In the genomic region with DNA sequence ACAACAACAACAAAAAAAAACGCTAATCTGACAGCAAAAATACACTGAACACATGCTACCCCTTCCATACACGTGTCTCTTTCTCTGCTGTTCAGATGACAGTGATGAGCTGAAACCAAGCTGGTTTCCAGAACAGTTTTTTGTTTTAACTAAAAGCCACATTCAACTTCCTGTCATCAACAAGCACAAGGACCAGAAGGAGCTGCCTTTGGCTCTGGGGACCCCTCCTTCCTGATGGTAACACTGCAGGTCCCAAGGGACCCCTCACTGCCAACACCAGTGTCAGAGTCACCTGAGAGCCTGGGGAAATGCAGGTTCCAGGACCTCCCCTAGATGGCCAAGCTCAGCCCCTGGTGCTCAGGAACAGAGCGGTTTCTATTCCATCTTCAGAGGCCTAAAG, we compare ENCODE assay signal across 8 cellular contexts. TPM values are rescaled to one million over a fixed set of nuclear protein-coding genes. Genes with fewer than 3 reads are reported as not detected.
A peak's percentile ranks its signal among the peaks of the same experiment; 100 is the strongest.
DNase-seq lines count a peak whose midpoint lies in the region; ATAC-seq and TF ChIP-seq lines count a peak whose summit lies in the region.

No MANE protein-coding gene starts in this region.

- H3K79me1 ChIP-seq in mesenchymal stem cell (replicated peaks; ENCODE audit: low read length, poor library complexity, severe bottlenecking): no peaks in the 10 kb centered on the region

- H3K9me3 ChIP-seq in mesenchymal stem cell (ENCODE audit: control insufficient read depth, low read length): no peaks in the 10 kb centered on the region

- no peak overlapping the region for H4K91ac ChIP-seq in mesenchymal stem cell (ENCODE audit: low read length)

- no peak overlapping the region for H3K4me3 ChIP-seq in mesenchymal stem cell (ENCODE audit: insufficient read depth in 1 of 2, low read depth in 1 of 2, low read length in 2 of 2)

- H3K14ac ChIP-seq in mesenchymal stem cell (ENCODE audit: low read length in 2 of 2): no peak overlapping the region

- POLR2A ChIA-PET in activated CD4-positive, alpha-beta memory T cell treated with anti-CD3 and anti-CD28 coated beads, Interleukin-2, amount 10 ng/mL, durations not matched to agents 7 days and 5 days (lab: Charles Lee): interaction anchor here (1.0 to 1.8 kb wide), 4 partner anchors 9 to 103 kb away, joined by 4 to 13 read pairs (median 6); a partner anchor contains a TSS

- no peak overlapping the region for H2BK5ac ChIP-seq in mesenchymal stem cell (ENCODE audit: low read depth, low read length, poor library complexity, severe bottlenecking)

- H3K9ac ChIP-seq in mesenchymal stem cell (ENCODE audit: low read length): no peak overlapping the region

- CTCF ChIA-PET in activated CD4-positive, alpha-beta memory T cell treated with anti-CD3 and anti-CD28 coated beads, Interleukin-2, amount 10 ng/mL, durations not matched to agents 7 days and 5 days (lab: Charles Lee): interaction anchor here (0.7 to 2.4 kb wide), 7 partner anchors 8 to 224 kb away, joined by 3 to 21 read pairs (median 3); no protein-coding TSS in a partner anchor

- ATAC-seq in GM19043 (IDR thresholded peaks at IDR 0.05; ENCODE audit: low read depth, unreplicated experiment) (peak; percentile 83), HG03066 (IDR thresholded peaks at IDR 0.05; ENCODE audit: low read depth, unreplicated experiment) (peak; percentile 92)

- no peak overlapping the region for H3K18ac ChIP-seq in mesenchymal stem cell (ENCODE audit: low read depth in 1 of 2, low read length in 2 of 2)

- H2AK5ac ChIP-seq in mesenchymal stem cell (ENCODE audit: low read length, severe bottlenecking): no peak overlapping the region

- WGBS in mesenchymal stem cell: 79% methylated on average over 3 of the region's 3 CpGs

- no peak overlapping the region for H2BK120ac ChIP-seq in mesenchymal stem cell (ENCODE audit: low read depth, low read length)

- peak overlapping the region; percentile 79 for H3K27ac Mint-ChIP-seq in activated CD4-positive, alpha-beta memory T cell treated with anti-CD3 and anti-CD28 coated beads, Interleukin-2, amount 10 ng/mL, durations not matched to agents 7 days and 5 days
- no peak overlapping the region for H3K27ac Mint-ChIP-seq in type B pancreatic cell

- no peaks in the 10 kb centered on the region for H3K9me3 Mint-ChIP-seq in activated CD4-positive, alpha-beta memory T cell treated with anti-CD3 and anti-CD28 coated beads, Interleukin-2, amount 10 ng/mL, durations not matched to agents 7 days and 5 days
- H3K9me3 Mint-ChIP-seq in type B pancreatic cell: no peaks in the 10 kb centered on the region

- H3K27me3 Mint-ChIP-seq in activated CD4-positive, alpha-beta memory T cell treated with anti-CD3 and anti-CD28 coated beads, Interleukin-2, amount 10 ng/mL, durations not matched to agents 7 days and 5 days: no peaks in the 10 kb centered on the region
- H3K27me3 Mint-ChIP-seq in type B pancreatic cell: no peaks in the 10 kb centered on the region

- H3K4me3 Mint-ChIP-seq in activated CD4-positive, alpha-beta memory T cell treated with anti-CD3 and anti-CD28 coated beads, Interleukin-2, amount 10 ng/mL, durations not matched to agents 7 days and 5 days: no peak overlapping the region
- H3K4me3 Mint-ChIP-seq in type B pancreatic cell: no peak overlapping the region

- no peak overlapping the region for H2BK15ac ChIP-seq in mesenchymal stem cell (ENCODE audit: low read depth, poor library complexity, severe bottlenecking)

- no peak overlapping the region for H3K27ac ChIP-seq in mesenchymal stem cell (ENCODE audit: low read length, poor library complexity, severe bottlenecking)

- no peak overlapping the region for H3K4me2 ChIP-seq in mesenchymal stem cell (ENCODE audit: low read length, poor library complexity, severe bottlenecking)

- no peak for TF ChIP-seq CTCF in type B pancreatic cell (conservative IDR thresholded peaks at IDR 0.05)

- peaks cover 11 to 53% of the 10 kb centered on the region in 2 experiments for H3K36me3 ChIP-seq in mesenchymal stem cell (ENCODE audit: control insufficient read depth in 1 of 2, insufficient read depth in 2 of 2, low read depth in 1 of 2, low read length in 2 of 2)

- peak; percentile 22 for DNase-seq in CD1c-positive myeloid dendritic cell (ENCODE audit: extremely low spot score)
- peak; percentile 44 for DNase-seq in activated CD4-positive, alpha-beta memory T cell treated with anti-CD3 and anti-CD28 coated beads, Interleukin-2, amount 10 ng/mL, durations not matched to agents 7 days and 5 days
- no peak for DNase-seq in type B pancreatic cell (ENCODE audit: extremely low spot score, unreplicated experiment)
- no peak for DNase-seq in mesenchymal stem cell
- DNase-seq in GF-D8 (lab: John Stamatoyannopoulos, UW): no peak
- no peak for DNase-seq in NCI-H1417 (lab: John Stamatoyannopoulos, UW)

- H3K23ac ChIP-seq in mesenchymal stem cell (ENCODE audit: low read length in 2 of 2): no peak overlapping the region

- H2BK12ac ChIP-seq in mesenchymal stem cell (ENCODE audit: low read length in 2 of 2): no peak overlapping the region

- H3K4ac ChIP-seq in mesenchymal stem cell (ENCODE audit: low read depth in 1 of 2, low read length in 2 of 2): no peak overlapping the region

- H3K27me3 ChIP-seq in mesenchymal stem cell (ENCODE audit: control insufficient read depth in 1 of 2, insufficient read depth in 1 of 2, low read length in 2 of 2): peaks cover 14 to 18% of the 10 kb centered on the region in 2 experiments

- peaks cover 56% of the 10 kb centered on the region for H3K4me1 Mint-ChIP-seq in activated CD4-positive, alpha-beta memory T cell treated with anti-CD3 and anti-CD28 coated beads, Interleukin-2, amount 10 ng/mL, durations not matched to agents 7 days and 5 days
- no peaks in the 10 kb centered on the region for H3K4me1 Mint-ChIP-seq in type B pancreatic cell (ENCODE audit: unreplicated experiment)

- no peak overlapping the region for H2AFZ ChIP-seq in mesenchymal stem cell (ENCODE audit: low read depth, low read length)

- H3K4me1 ChIP-seq in mesenchymal stem cell (ENCODE audit: control insufficient read depth, insufficient read depth, low read depth, low read length): peaks cover 1% of the 10 kb centered on the region

- no peak overlapping the region for H4K8ac ChIP-seq in mesenchymal stem cell (ENCODE audit: low read length)

- H3K36me3 Mint-ChIP-seq in activated CD4-positive, alpha-beta memory T cell treated with anti-CD3 and anti-CD28 coated beads, Interleukin-2, amount 10 ng/mL, durations not matched to agents 7 days and 5 days (ENCODE audit: low read depth): peaks cover 71% of the 10 kb centered on the region
- H3K36me3 Mint-ChIP-seq in type B pancreatic cell: no peaks in the 10 kb centered on the region

RNA-seq across cellular contexts. Expression of a gene that starts 6.0 kb away (rescaled TPM):
- 100 to 1,000 TPM; 178 to 182 TPM for total RNA-seq in activated CD4-positive, alpha-beta memory T cell treated with anti-CD3 and anti-CD28 coated beads, Interleukin-2, amount 10 ng/mL, durations not matched to agents 7 days and 5 days
- total RNA-seq in type B pancreatic cell (ENCODE audit: low replicate concordance): not detected in 2 replicates
- not detected for polyA plus RNA-seq in mesenchymal stem cell (2013, experiment 1 of 2)
- not detected for polyA plus RNA-seq in mesenchymal stem cell (2013, experiment 2 of 2)

RNA-seq across cellular contexts. Expression of a gene that starts 37.5 kb away (rescaled TPM):
- total RNA-seq in activated CD4-positive, alpha-beta memory T cell treated with anti-CD3 and anti-CD28 coated beads, Interleukin-2, amount 10 ng/mL, durations not matched to agents 7 days and 5 days: 10 to 100 TPM; 44.1 to 46.5 TPM
- total RNA-seq in type B pancreatic cell (ENCODE audit: low replicate concordance): 71.6 and 72.8 TPM in 2 replicates
- polyA plus RNA-seq in mesenchymal stem cell (2013, experiment 1 of 2): 103 TPM
- 103 TPM for polyA plus RNA-seq in mesenchymal stem cell (2013, experiment 2 of 2)

Comparison
In these comparisons a context has a peak if more than half of its experiments do, and no peak if none do; other contexts are left out.
1. DNase-seq: peak in CD1c-positive myeloid dendritic cell (single experiment) and activated CD4-positive, alpha-beta memory T cell treated with anti-CD3 and anti-CD28 coated beads, Interleukin-2, amount 10 ng/mL, durations not matched to agents 7 days and 5 days (single experiment); none in type B pancreatic cell (single experiment), mesenchymal stem cell (single experiment), GF-D8 (single experiment) and NCI-H1417 (0 of 3).
2. RNA of a gene that starts 6.0 kb away (total RNA-seq): 178 to 182 TPM in activated CD4-positive, alpha-beta memory T cell treated with anti-CD3 and anti-CD28 coated beads, Interleukin-2, amount 10 ng/mL, durations not matched to agents 7 days and 5 days; not detected in type B pancreatic cell; every median in the first group is over 100 times any median in the second.